ENCODE assay signal across 17 cellular contexts in genomic region chr7:22717760-22718159, GRCh38. TPM values are rescaled to one million over a fixed set of nuclear protein-coding genes. Genes with fewer than 3 reads are reported as not detected.
A peak's percentile ranks its signal among the peaks of the same experiment; 100 is the strongest.
DNase-seq lines count a peak whose midpoint lies in the region; ATAC-seq and TF ChIP-seq lines count a peak whose summit lies in the region.
"Had no signal": no experiment of that assay in that cellular context is flagged by ENCODE, and none has a peak within 500 bp of the region (broad histone marks: within the 10 kb centered on the region; RNA-seq: fewer than 3 reads in every experiment).

No MANE protein-coding gene starts in this region.

- H3K4me1 Mint-ChIP-seq in neural progenitor cell: peaks cover 19% of the 10 kb centered on the region
- peaks cover 20% of the 10 kb centered on the region for H3K4me1 Mint-ChIP-seq in CD14-positive monocyte
- H3K4me1 Mint-ChIP-seq: CD4-positive, CD25-positive, alpha-beta regulatory T cell had no signal

- H3F3A ChIP-seq in neural progenitor cell (ENCODE audit: low read depth): no peaks in the 10 kb centered on the region

- H3K27ac Mint-ChIP-seq in neural progenitor cell: no peak overlapping the region
- no peak overlapping the region for H3K27ac Mint-ChIP-seq in CD14-positive monocyte
- H3K27ac Mint-ChIP-seq: CD4-positive, CD25-positive, alpha-beta regulatory T cell had no signal

- peak overlapping the region; percentile 47 for H2AFZ ChIP-seq in neural progenitor cell (replicated peaks)

- TF ChIP-seq CTCF in neural progenitor cell (IDR thresholded peaks at IDR 0.05) (no peak), upper lobe of right lung (IDR thresholded peaks at IDR 0.05) (no peak), CD14-positive monocyte (IDR thresholded peaks at IDR 0.05) (no peak)

- H3K4me3 Mint-ChIP-seq in neural progenitor cell: no peak overlapping the region
- H3K4me3 Mint-ChIP-seq in CD14-positive monocyte: no peak overlapping the region
- H3K4me3 Mint-ChIP-seq: CD4-positive, CD25-positive, alpha-beta regulatory T cell had no signal

- no peak overlapping the region for H3K9ac ChIP-seq in neural progenitor cell

- H3K9me3 ChIP-seq in neural progenitor cell (ENCODE audit: low read depth) (no peaks in the 10 kb centered on the region), upper lobe of right lung (no peaks in the 10 kb centered on the region)

- peak overlapping the region; percentile 71 for H3K27ac ChIP-seq in epithelial cell of prostate
- H3K27ac ChIP-seq in neural progenitor cell: no peak overlapping the region
- peak overlapping the region; percentile 5 for H3K27ac ChIP-seq in upper lobe of right lung

- H3K4me2 ChIP-seq in neural progenitor cell: no peak overlapping the region

- no peaks in the 10 kb centered on the region for H3K79me2 ChIP-seq in neural progenitor cell (ENCODE audit: low read depth)

- intact Hi-C loops in Right ventricle myocardium inferior (cut with DNase I) (no loop called here), cardiac septum (cut with DNase I) (no loop called here), upper lobe of right lung (cut with DNase I) (no loop called here), CD14-positive monocyte (cut with micrococcal nuclease) (no loop called here)

- H3K36me3 Mint-ChIP-seq in neural progenitor cell: no peaks in the 10 kb centered on the region
- peaks cover 1 to 3% of the 10 kb centered on the region in 2 donors for H3K36me3 Mint-ChIP-seq in CD14-positive monocyte
- H3K36me3 Mint-ChIP-seq: CD4-positive, CD25-positive, alpha-beta regulatory T cell had no signal

- DNase-seq in Right ventricle myocardium inferior (ENCODE audit: missing footprints) (no peak), cardiac septum (ENCODE audit: low spot score) (no peak), epithelial cell of prostate (ENCODE audit: low read depth, low spot score) (no peak), neural progenitor cell (ENCODE audit: low spot score) (no peak), upper lobe of right lung (no peak), CD14-positive monocyte (ENCODE audit: low spot score) (no peak), T1000 (lab: John Stamatoyannopoulos, UW) (no peak)
- no peak for DNase-seq in activated CD8-positive, alpha-beta memory T cell treated with anti-CD3 and anti-CD28 coated beads, Interleukin-2, amount 50 U/mL, for 48 hours
- DNase-seq: activated effector memory CD4-positive, alpha-beta T cell treated with Interleukin-2 at 50 U/mL for 16 hours; anterior cingulate cortex; CD4-positive, CD25-positive, alpha-beta regulatory T cell; erythroblast; NCI-H2029; nucleus accumbens had no signal

- ATAC-seq in Right ventricle myocardium inferior (peak; percentile 15), upper lobe of right lung (no peak)
- ATAC-seq: HepG2 had no signal

- H3K27me3 Mint-ChIP-seq in neural progenitor cell (ENCODE audit: insufficient read depth, low read depth) (no peaks in the 10 kb centered on the region), CD14-positive monocyte (ENCODE audit: low read depth in 3 of 3) (peaks cover 3 to 8% (median 5%) of the 10 kb centered on the region in 3 donors)

- no peaks in the 10 kb centered on the region for H4K20me1 ChIP-seq in neural progenitor cell (ENCODE audit: low read depth)

- H3K4me3 ChIP-seq in neural progenitor cell: no peak overlapping the region
- no peak overlapping the region for H3K4me3 ChIP-seq in upper lobe of right lung

- H3K9me3 Mint-ChIP-seq in neural progenitor cell (no peaks in the 10 kb centered on the region), CD14-positive monocyte (peaks cover 0 to 3% (median 0%) of the 10 kb centered on the region in 7 donors)

- no peaks in the 10 kb centered on the region for H3K27me3 ChIP-seq in neural progenitor cell
- no peaks in the 10 kb centered on the region for H3K27me3 ChIP-seq in upper lobe of right lung

- H3K36me3 ChIP-seq in neural progenitor cell: no peaks in the 10 kb centered on the region
- no peaks in the 10 kb centered on the region for H3K36me3 ChIP-seq in upper lobe of right lung

- H3K4me1 ChIP-seq in neural progenitor cell: peaks cover 20% of the 10 kb centered on the region
- H3K4me1 ChIP-seq in upper lobe of right lung: peaks cover 12% of the 10 kb centered on the region

RNA-seq across cellular contexts. Expression of gene IL6, which starts 9.2 kb away (rescaled TPM):
- total RNA-seq in Right ventricle myocardium inferior: 0.60 TPM
- total RNA-seq in cardiac septum: 5.8 TPM
- not detected in 2 replicates for total RNA-seq in neural progenitor cell (ENCODE audit: low replicate concordance)
- 6.5 TPM for total RNA-seq in upper lobe of right lung
- polyA plus RNA-seq in CD14-positive monocyte: 1 to 10 TPM in 1 of 2 donors, under 1 TPM in 1; 0.28 to 1.6 TPM
- total RNA-seq: A172; CD4-positive, CD25-positive, alpha-beta regulatory T cell; HepG2; OCI-LY7 had no signal
- polyA plus RNA-seq: CD4-positive, CD25-positive, alpha-beta regulatory T cell; HepG2 had no signal
